19 cellular contexts compared by ENCODE assay signal in genomic region chr1:203470240-203470639, GRCh38. TPM values are rescaled to one million over a fixed set of nuclear protein-coding genes. Genes with fewer than 3 reads are reported as not detected.
DNase-seq lines count a peak whose midpoint lies in the region; ATAC-seq and TF ChIP-seq lines count a peak whose summit lies in the region.
"Had no signal": no experiment of that assay in that cellular context is flagged by ENCODE, and none has a peak within 500 bp of the region (broad histone marks: within the 10 kb centered on the region; RNA-seq: fewer than 3 reads in every experiment).

No MANE protein-coding gene starts in this region.

- H3K9me3 Mint-ChIP-seq in mesothelial cell of epicardium = no peaks in the 10 kb centered on the region
- H3K9me3 Mint-ChIP-seq: CD8-positive, alpha-beta T cell had no signal

- no peak overlapping the region for H3K4me2 ChIP-seq in neuronal stem cell (ENCODE audit: insufficient read depth, low read length, poor library complexity, severe bottlenecking)
- H3K4me2 ChIP-seq: BLaER1 had no signal

- no peak overlapping the region for H3K14ac ChIP-seq in neuronal stem cell (ENCODE audit: low read length)

- no peak overlapping the region for H3K4me3 Mint-ChIP-seq in mesothelial cell of epicardium
- H3K4me3 Mint-ChIP-seq: CD8-positive, alpha-beta T cell had no signal

- H3K27ac ChIP-seq in right cardiac atrium (ENCODE audit: low read length) = no peak overlapping the region
- H3K27ac ChIP-seq in neuronal stem cell (replicated peaks; ENCODE audit: low read length) = no peak overlapping the region
- H3K27ac ChIP-seq in tibial artery = peak overlapping the region; percentile 93 to 95
- H3K27ac ChIP-seq: BLaER1 had no signal

- no peak for ATAC-seq in right cardiac atrium
- ATAC-seq in left ventricle myocardium superior = no peak
- ATAC-seq in GM19023 (IDR thresholded peaks at IDR 0.05; ENCODE audit: unreplicated experiment) = no peak
- ATAC-seq: CD8-positive, alpha-beta T cell; HCT116 had no signal

- H3K18ac ChIP-seq in neuronal stem cell (ENCODE audit: low read length) = peak overlapping the region; percentile 66

- no peaks in the 10 kb centered on the region for H3K27me3 ChIP-seq in right cardiac atrium (ENCODE audit: control insufficient read depth, insufficient read depth)
- peaks cover 0 to 21% (median 0%) of the 10 kb centered on the region in 3 experiments for H3K27me3 ChIP-seq in neuronal stem cell (ENCODE audit: control insufficient read depth in 3 of 3, insufficient read depth in 3 of 3, low read depth in 1 of 3, low read length in 3 of 3)
- H3K27me3 ChIP-seq in tibial artery = no peaks in the 10 kb centered on the region
- H3K27me3 ChIP-seq: BLaER1 had no signal

- peaks cover 1% of the 10 kb centered on the region for H3K27me3 Mint-ChIP-seq in mesothelial cell of epicardium (ENCODE audit: low read depth)

- H3K4me1 ChIP-seq in right cardiac atrium (ENCODE audit: control insufficient read depth, insufficient read depth, low read length) (peaks cover 12% of the 10 kb centered on the region), neuronal stem cell (ENCODE audit: control insufficient read depth in 2 of 2, insufficient read depth in 1 of 2, low read depth in 1 of 2, low read length in 2 of 2) (peaks cover 18% of the 10 kb centered on the region in 2 donors), tibial artery (peaks cover 3 to 71% (median 42%) of the 10 kb centered on the region in 4 donors)

- CTCF ChIA-PET in HEK293T (lab: Yijun Ruan, JAX) = no interaction called here

- DNase-seq in right cardiac atrium (peak in 2 of 3 donors; percentile 71 to 72), left ventricle myocardium superior (no peak), mesothelial cell of epicardium (ENCODE audit: low spot score in 2 of 2, unreplicated experiment in 2 of 2) (no peak), neuronal stem cell (ENCODE audit: low spot score) (no peak), tibial artery (peak in 1 of 2 donors; percentile 66), HEK293T (ENCODE audit: extremely low spot score) (no peak)
- DNase-seq in activated CD4-positive, alpha-beta T cell treated with anti-CD3 and anti-CD28 coated beads for 48 hours = no peak
- DNase-seq: 8988T; Calu3; CD8-positive, alpha-beta T cell; DMS79 treated with DMSO at 0.1 percent for 48 hours; GF-D8; GOT3; H7 had no signal

- no peak overlapping the region for H3K9ac ChIP-seq in neuronal stem cell (ENCODE audit: low read depth, low read length, poor library complexity)
- H3K9ac ChIP-seq: BLaER1 had no signal

- peak overlapping the region; percentile 56 for H3K27ac Mint-ChIP-seq in mesothelial cell of epicardium
- H3K27ac Mint-ChIP-seq: CD8-positive, alpha-beta T cell had no signal

- H2AFZ ChIP-seq in neuronal stem cell (ENCODE audit: low read length) = no peak overlapping the region

- H2AK5ac ChIP-seq in neuronal stem cell (ENCODE audit: low read depth, low read length) = peak overlapping the region; percentile 33

- no peak overlapping the region for H4K8ac ChIP-seq in neuronal stem cell (ENCODE audit: low read depth, low read length)

- peak overlapping the region; percentile 49 for H2BK12ac ChIP-seq in neuronal stem cell (ENCODE audit: low read length)

- intact Hi-C loops in right cardiac atrium (cut with DNase I) = no loop called here
- intact Hi-C loops in left ventricle myocardium superior (cut with micrococcal nuclease) = no loop called here
- intact Hi-C loops in tibial artery (cut with DNase I; ENCODE audit: low total_unique reads) = no loop called here

- no peaks in the 10 kb centered on the region for H3K9me3 ChIP-seq in right cardiac atrium (ENCODE audit: control insufficient read depth, low read length)
- H3K9me3 ChIP-seq in neuronal stem cell (replicated peaks in 1 of 2; ENCODE audit: control insufficient read depth in 2 of 2, insufficient read depth in 1 of 2, low read depth in 1 of 2, low read length in 2 of 2) = no peaks in the 10 kb centered on the region
- H3K9me3 ChIP-seq in tibial artery = no peaks in the 10 kb centered on the region
- H3K9me3 ChIP-seq: BLaER1 had no signal

- peaks cover 30% of the 10 kb centered on the region for H3K4me1 Mint-ChIP-seq in mesothelial cell of epicardium

- H3K79me1 ChIP-seq in neuronal stem cell (ENCODE audit: low read depth, low read length) = no peaks in the 10 kb centered on the region

- H4K91ac ChIP-seq in neuronal stem cell (ENCODE audit: low read depth, low read length, poor library complexity) = no peak overlapping the region

- H2BK120ac ChIP-seq in neuronal stem cell (ENCODE audit: low read depth, low read length) = no peak overlapping the region

- no peak overlapping the region for H2BK5ac ChIP-seq in neuronal stem cell (ENCODE audit: low read length)

- POLR2A ChIA-PET in HEK293T (lab: Yijun Ruan, JAX) = no interaction called here

- H3K4me3 ChIP-seq in right cardiac atrium (ENCODE audit: low read length) (no peak overlapping the region), neuronal stem cell (ENCODE audit: low read length in 2 of 2) (no peak overlapping the region), tibial artery (no peak overlapping the region)
- H3K4me3 ChIP-seq: BLaER1 had no signal

- no peak overlapping the region for H3K4ac ChIP-seq in neuronal stem cell (ENCODE audit: low read length)

- no peaks in the 10 kb centered on the region for H3K36me3 Mint-ChIP-seq in mesothelial cell of epicardium
- H3K36me3 Mint-ChIP-seq: CD8-positive, alpha-beta T cell had no signal

- no peak overlapping the region for H3K23ac ChIP-seq in neuronal stem cell (ENCODE audit: low read depth, low read length, poor library complexity)

- peak overlapping the region; percentile 13 for H2BK15ac ChIP-seq in neuronal stem cell (ENCODE audit: low read length)

- 63% methylated on average over 5 of the region's 5 CpGs for WGBS in right cardiac atrium
- no CpG with 5 or more reads among the region's 5 CpGs for WGBS in neuronal stem cell (ENCODE audit: extremely low coverage in 2 of 2, insufficient read length in 2 of 2, insufficient replicate concordance in 1 of 2), 2 donors

- H3K36me3 ChIP-seq in neuronal stem cell (replicated peaks in 1 of 2; ENCODE audit: control insufficient read depth in 2 of 2, insufficient read depth in 2 of 2, low read length in 2 of 2) (no peaks in the 10 kb centered on the region), tibial artery (no peaks in the 10 kb centered on the region)
- H3K36me3 ChIP-seq: BLaER1 had no signal

- TF ChIP-seq CTCF in mesothelial cell of epicardium (IDR thresholded peaks at IDR 0.05; ENCODE audit: unreplicated experiment) (no peak), tibial artery (IDR thresholded peaks at IDR 0.05) (no peak)

TF ChIP-seq in HEK293T, 16 proteins besides CTCF, POLR2A, EP300 and RAD21:
- TF ChIP-seq FOXM1 (IDR thresholded peaks at IDR 0.05; ENCODE audit: borderline replicate concordance) = no peak
- TF ChIP-seq ZNF384 (IDR thresholded peaks at IDR 0.05) = no peak
- no peak for TF ChIP-seq LEF1 (IDR thresholded peaks at IDR 0.05; ENCODE audit: borderline replicate concordance)
TF ChIP-seq in HEK293T: peak in this region for 0.

RNA-seq across cellular contexts. Expression of gene PRELP, which starts 5.4 kb away (rescaled TPM):
- 100 to 1,000 TPM in 1 of 4 donors, 10 to 100 TPM in 3; 43.9 to 109 (median 67.4) TPM for total RNA-seq in right cardiac atrium
- polyA plus RNA-seq in right cardiac atrium = 61.9 TPM
- 22.5 TPM for total RNA-seq in left ventricle myocardium superior
- 2.8 to 3.3 TPM (median 3.2 TPM) in 3 replicates for total RNA-seq in mesothelial cell of epicardium
- polyA plus RNA-seq in neuronal stem cell (2013, experiment 1 of 2) = 3.9 TPM
- 4.0 TPM for polyA plus RNA-seq in neuronal stem cell (2013, experiment 2 of 2)
- total RNA-seq: A673; Calu3; CD8-positive, alpha-beta T cell had no signal

RNA-seq across cellular contexts. Expression of gene OPTC, which starts 23.7 kb away (rescaled TPM):
- not detected for total RNA-seq in right cardiac atrium
- polyA plus RNA-seq in right cardiac atrium = not detected
- not detected for total RNA-seq in left ventricle myocardium superior
- total RNA-seq in mesothelial cell of epicardium = not detected in 3 replicates
- 0.11 TPM for polyA plus RNA-seq in neuronal stem cell (2013, experiment 1 of 2)
- polyA plus RNA-seq in neuronal stem cell (2013, experiment 2 of 2) = 0.08 TPM
- total RNA-seq: A673; Calu3; CD8-positive, alpha-beta T cell had no signal
- polyA plus RNA-seq: AG04450 had no signal

Comparison
In these comparisons a context has a peak if more than half of its experiments do, and no peak if none do; other contexts are left out.
1. DNase-seq: peak in right cardiac atrium (2 of 3); none in left ventricle myocardium superior (single experiment), mesothelial cell of epicardium (0 of 2), neuronal stem cell (single experiment), HEK293T (single experiment) and activated CD4-positive, alpha-beta T cell treated with anti-CD3 and anti-CD28 coated beads for 48 hours (single experiment).
2. H3K27ac ChIP-seq: peak in tibial artery (2 of 2); none in right cardiac atrium (single experiment) and neuronal stem cell (single experiment).